In the genomic region with DNA sequence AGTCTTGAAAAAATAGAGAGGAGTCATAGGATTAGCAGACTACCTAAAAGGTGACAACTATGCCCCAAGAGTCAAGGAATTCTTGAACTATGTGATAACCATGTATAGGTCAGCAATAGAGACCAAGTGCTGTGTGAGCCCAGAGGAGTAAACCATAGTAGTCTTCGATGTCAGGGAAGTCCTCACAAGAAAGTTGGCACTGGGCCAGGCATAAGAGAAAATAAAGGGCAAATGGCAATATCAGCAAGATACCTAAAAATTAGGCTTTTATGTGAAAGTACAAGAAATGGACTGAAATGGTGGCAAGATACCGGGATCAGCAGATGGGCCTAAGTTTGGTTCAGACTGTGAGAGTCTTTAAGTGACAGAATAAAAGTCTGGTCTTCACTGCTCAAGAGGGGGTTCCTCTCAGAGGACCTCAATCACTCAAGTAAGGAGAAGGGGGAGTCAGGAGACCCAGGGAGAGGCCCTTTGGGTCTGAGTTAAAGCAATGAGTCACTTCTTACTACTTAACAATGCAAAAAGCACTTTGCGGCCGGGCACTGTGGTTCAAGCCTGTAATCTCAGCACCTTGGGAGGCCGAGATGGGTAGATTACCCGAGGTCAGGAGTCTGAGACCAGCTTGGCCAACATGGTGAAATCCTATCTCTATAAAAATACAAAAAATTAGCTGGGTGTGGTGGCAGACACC, we compare ENCODE assay signal across 9 cellular contexts.
DNase-seq lines count a peak whose midpoint lies in the region; ATAC-seq and TF ChIP-seq lines count a peak whose summit lies in the region.
"Had no signal": no experiment of that assay in that cellular context is flagged by ENCODE, and none has a peak within 500 bp of the region (broad histone marks: within the 10 kb centered on the region; RNA-seq: fewer than 3 reads in every experiment).

No MANE protein-coding gene starts in this region.

- H3K4me3 ChIP-seq in NB4 (ENCODE audit: low read depth, low read length) (no peak overlapping the region), right cardiac atrium (ENCODE audit: low read length) (no peak overlapping the region)

- H3K27me3 ChIP-seq in right cardiac atrium (ENCODE audit: control insufficient read depth, insufficient read depth), result no peaks in the 10 kb centered on the region

- TF ChIP-seq POLR2A in NB4 (IDR thresholded peaks at IDR 0.05; ENCODE audit: extremely low read depth, insufficient read length), result no peak

- no peak overlapping the region for H3K4me3 Mint-ChIP-seq in mesothelial cell of epicardium

- no peaks in the 10 kb centered on the region for H3K9me3 Mint-ChIP-seq in mesothelial cell of epicardium

- H3K9me3 ChIP-seq in right cardiac atrium (ENCODE audit: control insufficient read depth, low read length), result no peaks in the 10 kb centered on the region

- no peaks in the 10 kb centered on the region for H3K36me3 Mint-ChIP-seq in mesothelial cell of epicardium

- peaks cover 29% of the 10 kb centered on the region for H3K4me1 Mint-ChIP-seq in mesothelial cell of epicardium

- no peaks in the 10 kb centered on the region for H3K27me3 Mint-ChIP-seq in mesothelial cell of epicardium (ENCODE audit: low read depth)

- ATAC-seq in GM18519 (IDR thresholded peaks at IDR 0.05; ENCODE audit: low FRiP score, unreplicated experiment) (peak; percentile 38), HG02588 (IDR thresholded peaks at IDR 0.05; ENCODE audit: unreplicated experiment) (peak; percentile 62), right cardiac atrium (no peak)
- ATAC-seq: HCT116 had no signal

- TF ChIP-seq CTCF in NB4 (IDR thresholded peaks at IDR 0.05; ENCODE audit: low read depth, low read length) (no peak), mesothelial cell of epicardium (IDR thresholded peaks at IDR 0.05; ENCODE audit: unreplicated experiment) (no peak)

- DNase-seq in NB4 (ENCODE audit: low read depth), result peak; percentile 86
- DNase-seq in mesothelial cell of epicardium (ENCODE audit: low spot score in 2 of 2, unreplicated experiment in 2 of 2), result no peak
- no peak for DNase-seq in right cardiac atrium
- no peak for DNase-seq in NCI-H128 (lab: John Stamatoyannopoulos, UW; ENCODE audit: unreplicated experiment)
- no peak for DNase-seq in DMS79 treated with DMSO at 0.1 percent for 48 hours (lab: John Stamatoyannopoulos, UW)
- no peak for DNase-seq in NK-92 (lab: John Stamatoyannopoulos, UW; ENCODE audit: unreplicated experiment)

- 79% methylated on average over 6 of the region's 6 CpGs for WGBS in right cardiac atrium

- peak overlapping the region; percentile 37 for H3K27ac Mint-ChIP-seq in mesothelial cell of epicardium

- H3K4me1 ChIP-seq in right cardiac atrium (ENCODE audit: control insufficient read depth, insufficient read depth, low read length), result peaks cover 1% of the 10 kb centered on the region

- H3K27ac ChIP-seq in right cardiac atrium (ENCODE audit: low read length), result no peak overlapping the region

- intact Hi-C loops in right cardiac atrium (cut with DNase I), result no loop called here

Comparison
In these comparisons a context has a peak if more than half of its experiments do, and no peak if none do; other contexts are left out.
1. ATAC-seq: peak in GM18519 (single experiment) and HG02588 (single experiment); none in right cardiac atrium (0 of 2).